In genomic region chr19:7943444-7944176, GRCh38 we compare ENCODE assay signal across 1 cellular context.
TF ChIP-seq lines count a peak whose summit lies in the region.

A gene with protein sequence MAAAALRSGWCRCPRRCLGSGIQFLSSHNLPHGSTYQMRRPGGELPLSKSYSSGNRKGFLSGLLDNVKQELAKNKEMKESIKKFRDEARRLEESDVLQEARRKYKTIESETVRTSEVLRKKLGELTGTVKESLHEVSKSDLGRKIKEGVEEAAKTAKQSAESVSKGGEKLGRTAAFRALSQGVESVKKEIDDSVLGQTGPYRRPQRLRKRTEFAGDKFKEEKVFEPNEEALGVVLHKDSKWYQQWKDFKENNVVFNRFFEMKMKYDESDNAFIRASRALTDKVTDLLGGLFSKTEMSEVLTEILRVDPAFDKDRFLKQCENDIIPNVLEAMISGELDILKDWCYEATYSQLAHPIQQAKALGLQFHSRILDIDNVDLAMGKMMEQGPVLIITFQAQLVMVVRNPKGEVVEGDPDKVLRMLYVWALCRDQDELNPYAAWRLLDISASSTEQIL (minus strand): TSS chr19:7943666. CDS start chr19:7943651, 15 bp downstream.

TF ChIP-seq in K562, 482 proteins besides CTCF, POLR2A, EP300 and RAD21 (continued from another document and continues in another):
- TF ChIP-seq, protein P1, sequence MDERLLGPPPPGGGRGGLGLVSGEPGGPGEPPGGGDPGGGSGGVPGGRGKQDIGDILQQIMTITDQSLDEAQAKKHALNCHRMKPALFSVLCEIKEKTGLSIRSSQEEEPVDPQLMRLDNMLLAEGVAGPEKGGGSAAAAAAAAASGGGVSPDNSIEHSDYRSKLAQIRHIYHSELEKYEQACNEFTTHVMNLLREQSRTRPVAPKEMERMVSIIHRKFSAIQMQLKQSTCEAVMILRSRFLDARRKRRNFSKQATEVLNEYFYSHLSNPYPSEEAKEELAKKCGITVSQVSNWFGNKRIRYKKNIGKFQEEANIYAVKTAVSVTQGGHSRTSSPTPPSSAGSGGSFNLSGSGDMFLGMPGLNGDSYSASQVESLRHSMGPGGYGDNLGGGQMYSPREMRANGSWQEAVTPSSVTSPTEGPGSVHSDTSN (CRISPR knock-in tag; IDR thresholded peaks at IDR 0.05; ENCODE audit: low read depth): no peak
- TF ChIP-seq, protein P1 (tag; conservative IDR thresholded peaks at IDR 0.05; ENCODE audit: low read depth): peak; percentile 71
- no peak for TF ChIP-seq HSF4 (CRISPR knock-in tag; IDR thresholded peaks at IDR 0.05; ENCODE audit: borderline replicate concordance)
- TF ChIP-seq CREB1 (IDR thresholded peaks at IDR 0.05): peak; percentile 95
- peak; percentile 95 for TF ChIP-seq CREB1 (CRISPR knock-in tag; IDR thresholded peaks at IDR 0.05)
- TF ChIP-seq TEAD1 (CRISPR knock-in tag; IDR thresholded peaks at IDR 0.05): peak in 1 of 2 experiments; percentile 61; a peak in 1 of 4 replicates
- TF ChIP-seq FIP1L1 (IDR thresholded peaks at IDR 0.05; ENCODE audit: low read depth, low read length, poor library complexity, severe bottlenecking): peak; percentile 75
- TF ChIP-seq, protein P2, sequence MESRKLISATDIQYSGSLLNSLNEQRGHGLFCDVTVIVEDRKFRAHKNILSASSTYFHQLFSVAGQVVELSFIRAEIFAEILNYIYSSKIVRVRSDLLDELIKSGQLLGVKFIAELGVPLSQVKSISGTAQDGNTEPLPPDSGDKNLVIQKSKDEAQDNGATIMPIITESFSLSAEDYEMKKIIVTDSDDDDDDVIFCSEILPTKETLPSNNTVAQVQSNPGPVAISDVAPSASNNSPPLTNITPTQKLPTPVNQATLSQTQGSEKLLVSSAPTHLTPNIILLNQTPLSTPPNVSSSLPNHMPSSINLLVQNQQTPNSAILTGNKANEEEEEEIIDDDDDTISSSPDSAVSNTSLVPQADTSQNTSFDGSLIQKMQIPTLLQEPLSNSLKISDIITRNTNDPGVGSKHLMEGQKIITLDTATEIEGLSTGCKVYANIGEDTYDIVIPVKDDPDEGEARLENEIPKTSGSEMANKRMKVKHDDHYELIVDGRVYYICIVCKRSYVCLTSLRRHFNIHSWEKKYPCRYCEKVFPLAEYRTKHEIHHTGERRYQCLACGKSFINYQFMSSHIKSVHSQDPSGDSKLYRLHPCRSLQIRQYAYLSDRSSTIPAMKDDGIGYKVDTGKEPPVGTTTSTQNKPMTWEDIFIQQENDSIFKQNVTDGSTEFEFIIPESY (CRISPR knock-in tag; IDR thresholded peaks at IDR 0.05): no peak
- TF ChIP-seq ZFP30 (CRISPR knock-in tag; IDR thresholded peaks at IDR 0.05; ENCODE audit: borderline replicate concordance): no peak
- TF ChIP-seq GATA2 (CRISPR knock-in tag; IDR thresholded peaks at IDR 0.05): no peak
- TF ChIP-seq ZNF274 (IDR thresholded peaks at IDR 0.05; ENCODE audit: borderline replicate concordance, low read depth, low read length): no peak
- TF ChIP-seq, protein P3, sequence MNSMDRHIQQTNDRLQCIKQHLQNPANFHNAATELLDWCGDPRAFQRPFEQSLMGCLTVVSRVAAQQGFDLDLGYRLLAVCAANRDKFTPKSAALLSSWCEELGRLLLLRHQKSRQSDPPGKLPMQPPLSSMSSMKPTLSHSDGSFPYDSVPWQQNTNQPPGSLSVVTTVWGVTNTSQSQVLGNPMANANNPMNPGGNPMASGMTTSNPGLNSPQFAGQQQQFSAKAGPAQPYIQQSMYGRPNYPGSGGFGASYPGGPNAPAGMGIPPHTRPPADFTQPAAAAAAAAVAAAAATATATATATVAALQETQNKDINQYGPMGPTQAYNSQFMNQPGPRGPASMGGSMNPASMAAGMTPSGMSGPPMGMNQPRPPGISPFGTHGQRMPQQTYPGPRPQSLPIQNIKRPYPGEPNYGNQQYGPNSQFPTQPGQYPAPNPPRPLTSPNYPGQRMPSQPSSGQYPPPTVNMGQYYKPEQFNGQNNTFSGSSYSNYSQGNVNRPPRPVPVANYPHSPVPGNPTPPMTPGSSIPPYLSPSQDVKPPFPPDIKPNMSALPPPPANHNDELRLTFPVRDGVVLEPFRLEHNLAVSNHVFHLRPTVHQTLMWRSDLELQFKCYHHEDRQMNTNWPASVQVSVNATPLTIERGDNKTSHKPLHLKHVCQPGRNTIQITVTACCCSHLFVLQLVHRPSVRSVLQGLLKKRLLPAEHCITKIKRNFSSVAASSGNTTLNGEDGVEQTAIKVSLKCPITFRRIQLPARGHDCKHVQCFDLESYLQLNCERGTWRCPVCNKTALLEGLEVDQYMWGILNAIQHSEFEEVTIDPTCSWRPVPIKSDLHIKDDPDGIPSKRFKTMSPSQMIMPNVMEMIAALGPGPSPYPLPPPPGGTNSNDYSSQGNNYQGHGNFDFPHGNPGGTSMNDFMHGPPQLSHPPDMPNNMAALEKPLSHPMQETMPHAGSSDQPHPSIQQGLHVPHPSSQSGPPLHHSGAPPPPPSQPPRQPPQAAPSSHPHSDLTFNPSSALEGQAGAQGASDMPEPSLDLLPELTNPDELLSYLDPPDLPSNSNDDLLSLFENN (IDR thresholded peaks at IDR 0.05; ENCODE audit: low read depth in 2 of 2, low read length in 2 of 2): no peak
- no peak for TF ChIP-seq TRIM28 (IDR thresholded peaks at IDR 0.05)
- TF ChIP-seq HDAC2 (IDR thresholded peaks at IDR 0.05): peak; percentile 95
- peak; percentile 73 for TF ChIP-seq NR2C1 (IDR thresholded peaks at IDR 0.05)
- TF ChIP-seq NR2C1 (tag; IDR thresholded peaks at IDR 0.05): peak; percentile 80
- peak; percentile 97 for TF ChIP-seq ATF7 (IDR thresholded peaks at IDR 0.05)
- TF ChIP-seq KAT7 (CRISPR knock-in tag; IDR thresholded peaks at IDR 0.05; ENCODE audit: borderline replicate concordance): peak; percentile 44; the same call in 1 of the 2 replicates
- TF ChIP-seq TBP (optimal IDR thresholded peaks at IDR 0.05; ENCODE audit: low read depth, low read length): peak; percentile 93
- peak; percentile 74 for TF ChIP-seq E2F8 (IDR thresholded peaks at IDR 0.05; ENCODE audit: low read depth, partially characterized antibody)
- peak; percentile 77 for TF ChIP-seq ASH1L (IDR thresholded peaks at IDR 0.05; ENCODE audit: borderline replicate concordance, low read depth, partially characterized antibody)
- no peak for TF ChIP-seq MBD1 (CRISPR knock-in tag; IDR thresholded peaks at IDR 0.05)
- TF ChIP-seq IFI16 (CRISPR knock-in tag; IDR thresholded peaks at IDR 0.05): no peak
- TF ChIP-seq, protein P4, sequence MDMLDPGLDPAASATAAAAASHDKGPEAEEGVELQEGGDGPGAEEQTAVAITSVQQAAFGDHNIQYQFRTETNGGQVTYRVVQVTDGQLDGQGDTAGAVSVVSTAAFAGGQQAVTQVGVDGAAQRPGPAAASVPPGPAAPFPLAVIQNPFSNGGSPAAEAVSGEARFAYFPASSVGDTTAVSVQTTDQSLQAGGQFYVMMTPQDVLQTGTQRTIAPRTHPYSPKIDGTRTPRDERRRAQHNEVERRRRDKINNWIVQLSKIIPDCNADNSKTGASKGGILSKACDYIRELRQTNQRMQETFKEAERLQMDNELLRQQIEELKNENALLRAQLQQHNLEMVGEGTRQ (CRISPR knock-in tag; IDR thresholded peaks at IDR 0.05): peak; percentile 54
- peak; percentile 53 for TF ChIP-seq ZNF431 (CRISPR knock-in tag; IDR thresholded peaks at IDR 0.05)
- no peak for TF ChIP-seq ETS2 (tag; IDR thresholded peaks at IDR 0.05; ENCODE audit: borderline replicate concordance, poor library complexity, severe bottlenecking)
- no peak for TF ChIP-seq RFX7 (CRISPR knock-in tag; IDR thresholded peaks at IDR 0.05)
- no peak for TF ChIP-seq E4F1 (CRISPR knock-in tag; IDR thresholded peaks at IDR 0.05; ENCODE audit: borderline replicate concordance)
- peak; percentile 89 for TF ChIP-seq USF1 (CRISPR knock-in tag; IDR thresholded peaks at IDR 0.05)
- peak; percentile 57; the same call in 1 of the 2 replicates for TF ChIP-seq JUN (IDR thresholded peaks at IDR 0.05; ENCODE audit: borderline replicate concordance, low read depth, low read length)
- peak; percentile 92; the same call in 1 of the 2 replicates for TF ChIP-seq JUN (CRISPR knock-in tag; IDR thresholded peaks at IDR 0.05; ENCODE audit: borderline replicate concordance)
- peak in 1 of 2 experiments; percentile 36; a peak in 1 of 4 replicates for TF ChIP-seq FOXA3 (CRISPR knock-in tag; conservative IDR thresholded peaks at IDR 0.05 in 1 of 2, IDR thresholded peaks at IDR 0.05 in 1 of 2)
- 0 out of 2 replicates have a peak, but pooled peaks have one; percentile 35 for TF ChIP-seq NR4A1 (CRISPR knock-in tag; IDR thresholded peaks at IDR 0.05)
- no peak for TF ChIP-seq NR4A1 (tag; IDR thresholded peaks at IDR 0.05)
- TF ChIP-seq KLF13 (tag; IDR thresholded peaks at IDR 0.05; ENCODE audit: borderline replicate concordance, low read depth): peak; percentile 70
- TF ChIP-seq CBX3 (IDR thresholded peaks at IDR 0.05; ENCODE audit: borderline replicate concordance in 1 of 2, low read length in 2 of 2): peak in 1 of 2 experiments; percentile 88; a peak in 1 of 3 replicates
- TF ChIP-seq, protein P5, sequence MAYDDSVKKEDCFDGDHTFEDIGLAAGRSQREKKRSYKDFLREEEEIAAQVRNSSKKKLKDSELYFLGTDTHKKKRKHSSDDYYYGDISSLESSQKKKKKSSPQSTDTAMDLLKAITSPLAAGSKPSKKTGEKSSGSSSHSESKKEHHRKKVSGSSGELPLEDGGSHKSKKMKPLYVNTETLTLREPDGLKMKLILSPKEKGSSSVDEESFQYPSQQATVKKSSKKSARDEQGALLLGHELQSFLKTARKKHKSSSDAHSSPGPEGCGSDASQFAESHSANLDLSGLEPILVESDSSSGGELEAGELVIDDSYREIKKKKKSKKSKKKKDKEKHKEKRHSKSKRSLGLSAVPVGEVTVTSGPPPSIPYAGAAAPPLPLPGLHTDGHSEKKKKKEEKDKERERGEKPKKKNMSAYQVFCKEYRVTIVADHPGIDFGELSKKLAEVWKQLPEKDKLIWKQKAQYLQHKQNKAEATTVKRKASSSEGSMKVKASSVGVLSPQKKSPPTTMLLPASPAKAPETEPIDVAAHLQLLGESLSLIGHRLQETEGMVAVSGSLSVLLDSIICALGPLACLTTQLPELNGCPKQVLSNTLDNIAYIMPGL (CRISPR knock-in tag; IDR thresholded peaks at IDR 0.05): no peak
- TF ChIP-seq CXXC5 (CRISPR knock-in tag; IDR thresholded peaks at IDR 0.05): peak; percentile 87
- TF ChIP-seq, protein P6, sequence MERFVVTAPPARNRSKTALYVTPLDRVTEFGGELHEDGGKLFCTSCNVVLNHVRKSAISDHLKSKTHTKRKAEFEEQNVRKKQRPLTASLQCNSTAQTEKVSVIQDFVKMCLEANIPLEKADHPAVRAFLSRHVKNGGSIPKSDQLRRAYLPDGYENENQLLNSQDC (CRISPR knock-in tag; IDR thresholded peaks at IDR 0.05): peak; percentile 74; the same call in 1 of the 2 replicates
- TF ChIP-seq PCBP1 (IDR thresholded peaks at IDR 0.05; ENCODE audit: low read depth, low read length, poor library complexity, severe bottlenecking): no peak
